20 cellular contexts compared by ENCODE assay signal in genomic region chr6:15674690-15675386, GRCh38. TPM values are rescaled to one million over a fixed set of nuclear protein-coding genes. Genes with fewer than 3 reads are reported as not detected.
A peak's percentile ranks its signal among the peaks of the same experiment; 100 is the strongest.
DNase-seq lines count a peak whose midpoint lies in the region; ATAC-seq, FAIRE-seq and TF ChIP-seq lines count a peak whose summit lies in the region.
"Had no signal": no experiment of that assay in that cellular context is flagged by ENCODE, and none has a peak within 500 bp of the region (broad histone marks: within the 10 kb centered on the region; RNA-seq: fewer than 3 reads in every experiment).

No MANE protein-coding gene starts in this region.

- H4K20me1 ChIP-seq in MM.1S (ENCODE audit: insufficient read depth, low read length) = no peaks in the 10 kb centered on the region

- H3K4me3 ChIP-seq in MM.1S (ENCODE audit: low read length) = no peak overlapping the region
- peak overlapping the region; percentile 6 for H3K4me3 ChIP-seq in WERI-Rb-1 (ENCODE audit: low read depth, low read length)
- H3K4me3 ChIP-seq in right lobe of liver = no peak overlapping the region
- H3K4me3 ChIP-seq: breast epithelium, gastroesophageal sphincter, lower lobe of right lung, skin epidermis had no signal

- H3K79me2 ChIP-seq in MM.1S (ENCODE audit: low read length) = no peaks in the 10 kb centered on the region

- no peaks in the 10 kb centered on the region for H3K4me1 Mint-ChIP-seq in stimulated activated naive CD8-positive, alpha-beta T cell treated with anti-CD3 and anti-CD28 coated beads, Interleukin-15, amount 100 ng/mL, for 72 hours
- H3K4me1 Mint-ChIP-seq: activated CD4-positive, alpha-beta T cell treated with anti-CD3 and anti-CD28 coated beads for 36 hours had no signal

- H3K9me2 ChIP-seq in MM.1S (replicated peaks; ENCODE audit: insufficient read depth, low read length) = no peaks in the 10 kb centered on the region

- WGBS in right lobe of liver (ENCODE audit: insufficient coverage, low coverage, low lambda C conversion rate, missing lambda C conversion rate) = 64% methylated on average over 7 of the region's 9 CpGs

- H3K4me1 ChIP-seq in MM.1S (ENCODE audit: low read length) (peaks cover 7% of the 10 kb centered on the region; the same call in 1 of the 2 replicates), right lobe of liver (no peaks in the 10 kb centered on the region)
- H3K4me1 ChIP-seq: breast epithelium, gastroesophageal sphincter had no signal

- TF ChIP-seq POLR2A in right lobe of liver (IDR thresholded peaks at IDR 0.05) = no peak

- DNase-seq in D721Med (ENCODE audit: insufficient read length, low spot score) (no peak), MM.1S (peak; percentile 18), WERI-Rb-1 (peak; percentile 77), right lobe of liver (no peak)
- DNase-seq in stimulated activated CD4-positive, alpha-beta T cell treated with anti-CD3 and anti-CD28 coated beads, Interleukin-12 subunit alpha, Interleukin-12 subunit beta, amount 100 ng/mL, for 4 hours = no peak
- DNase-seq in stimulated activated naive CD8-positive, alpha-beta T cell treated with anti-CD3 and anti-CD28 coated beads, Interleukin-15, amount 100 ng/mL, for 72 hours = no peak
- DNase-seq: activated CD4-positive, alpha-beta T cell treated with anti-CD3 and anti-CD28 coated beads for 36 hours; activated effector memory CD4-positive, alpha-beta T cell treated with Interleukin-2 at 50 U/mL for 16 hours; erythroblast; lower lobe of right lung; NCI-H146; NCI-H446 treated with DMSO at 0.1 percent for 48 hours; stimulated activated CD4-positive, alpha-beta T cell treated with anti-CD3 and anti-CD28 coated beads, Interleukin-4, amount 100 ng/mL, for 1 hour; T1000 had no signal

- intact Hi-C loops in right lobe of liver (cut with DNase I) = no loop called here

- no peaks in the 10 kb centered on the region for H3K27me3 ChIP-seq in MM.1S (replicated peaks; ENCODE audit: insufficient read depth, low read length)
- H3K27me3 ChIP-seq in WERI-Rb-1 (ENCODE audit: insufficient read depth, low read depth, severe bottlenecking) = no peaks in the 10 kb centered on the region
- no peaks in the 10 kb centered on the region for H3K27me3 ChIP-seq in right lobe of liver
- H3K27me3 ChIP-seq: breast epithelium had no signal

- H3F3A ChIP-seq in MM.1S (ENCODE audit: insufficient read depth, low read length) = peaks cover 4% of the 10 kb centered on the region; the same call in 1 of the 2 replicates

- H3K27me3 Mint-ChIP-seq in stimulated activated naive CD8-positive, alpha-beta T cell treated with anti-CD3 and anti-CD28 coated beads, Interleukin-15, amount 100 ng/mL, for 72 hours = peaks cover 14% of the 10 kb centered on the region

- TF ChIP-seq CTCF in D721Med (IDR thresholded peaks at IDR 0.05; ENCODE audit: insufficient read depth, missing control alignments) (no peak), MM.1S (IDR thresholded peaks at IDR 0.05; ENCODE audit: low read length) (no peak), WERI-Rb-1 (IDR thresholded peaks at IDR 0.05; ENCODE audit: low read depth, low read length) (no peak), right lobe of liver (IDR thresholded peaks at IDR 0.05) (no peak)

- no peaks in the 10 kb centered on the region for H3K36me3 ChIP-seq in MM.1S (replicated peaks; ENCODE audit: insufficient read depth, low read length)
- no peaks in the 10 kb centered on the region for H3K36me3 ChIP-seq in WERI-Rb-1
- H3K36me3 ChIP-seq in right lobe of liver = no peaks in the 10 kb centered on the region
- H3K36me3 ChIP-seq: breast epithelium, gastroesophageal sphincter, lower lobe of right lung had no signal

- H3K9me3 Mint-ChIP-seq in stimulated activated naive CD8-positive, alpha-beta T cell treated with anti-CD3 and anti-CD28 coated beads, Interleukin-15, amount 100 ng/mL, for 72 hours = no peaks in the 10 kb centered on the region

- no peak overlapping the region for H3K4me3 Mint-ChIP-seq in stimulated activated naive CD8-positive, alpha-beta T cell treated with anti-CD3 and anti-CD28 coated beads, Interleukin-15, amount 100 ng/mL, for 72 hours
- H3K4me3 Mint-ChIP-seq: activated CD4-positive, alpha-beta T cell treated with anti-CD3 and anti-CD28 coated beads for 36 hours had no signal

- H2AFZ ChIP-seq in MM.1S (ENCODE audit: low read length) = 0 out of 2 replicates have a peak overlapping the region, but pooled peaks have one; percentile 37

- H3K27ac ChIP-seq in MM.1S (ENCODE audit: low read length) (no peak overlapping the region), WERI-Rb-1 (peak overlapping the region; percentile 69), right lobe of liver (no peak overlapping the region)
- H3K27ac ChIP-seq: breast epithelium, gastroesophageal sphincter, lower lobe of right lung had no signal

- FAIRE-seq in D721Med (lab: Jason Lieb, UNC) = peak; percentile 82

- no peak overlapping the region for H3K27ac Mint-ChIP-seq in stimulated activated naive CD8-positive, alpha-beta T cell treated with anti-CD3 and anti-CD28 coated beads, Interleukin-15, amount 100 ng/mL, for 72 hours
- H3K27ac Mint-ChIP-seq: activated CD4-positive, alpha-beta T cell treated with anti-CD3 and anti-CD28 coated beads for 36 hours had no signal

- no peak overlapping the region for H3K9ac ChIP-seq in MM.1S (ENCODE audit: low read length)

- H3K9me3 ChIP-seq in MM.1S (replicated peaks; ENCODE audit: insufficient read depth, low read length) (no peaks in the 10 kb centered on the region), WERI-Rb-1 (ENCODE audit: severe bottlenecking) (peaks cover 3% of the 10 kb centered on the region), right lobe of liver (no peaks in the 10 kb centered on the region)
- H3K9me3 ChIP-seq: breast epithelium, gastroesophageal sphincter, lower lobe of right lung had no signal

- peak overlapping the region; percentile 43; the same call in 1 of the 2 replicates for H3K4me2 ChIP-seq in MM.1S (ENCODE audit: low read depth, low read length)

- peak in 3 of 4 donors; percentile 36 to 68 (median 50) for ATAC-seq in right lobe of liver
- ATAC-seq in GM21576 (IDR thresholded peaks at IDR 0.05; ENCODE audit: unreplicated experiment) = no peak
- ATAC-seq in HG02970 (IDR thresholded peaks at IDR 0.05; ENCODE audit: low FRiP score, unreplicated experiment) = no peak
- ATAC-seq in stimulated activated naive CD8-positive, alpha-beta T cell treated with anti-CD3 and anti-CD28 coated beads, Interleukin-15, amount 100 ng/mL, for 72 hours = no peak
- ATAC-seq: activated CD4-positive, alpha-beta T cell treated with anti-CD3 and anti-CD28 coated beads for 36 hours; gastroesophageal sphincter; Panc1 had no signal

RNA-seq across cellular contexts. Expression of gene DTNBP1, which starts 12.0 kb away (rescaled TPM):
- 1 to 10 TPM; 3.4 to 8.6 (median 5.7) TPM for total RNA-seq in right lobe of liver

Comparison
In these comparisons a context has a peak if more than half of its experiments do, and no peak if none do; other contexts are left out.
1. DNase-seq: peak in MM.1S (single experiment) and WERI-Rb-1 (single experiment); none in D721Med (single experiment), right lobe of liver (0 of 3), stimulated activated CD4-positive, alpha-beta T cell treated with anti-CD3 and anti-CD28 coated beads, Interleukin-12 subunit alpha, Interleukin-12 subunit beta, amount 100 ng/mL, for 4 hours (single experiment) and stimulated activated naive CD8-positive, alpha-beta T cell treated with anti-CD3 and anti-CD28 coated beads, Interleukin-15, amount 100 ng/mL, for 72 hours (0 of 2).
2. ATAC-seq: peak in right lobe of liver (3 of 4); none in GM21576 (single experiment), HG02970 (single experiment) and stimulated activated naive CD8-positive, alpha-beta T cell treated with anti-CD3 and anti-CD28 coated beads, Interleukin-15, amount 100 ng/mL, for 72 hours (single experiment).